ENCODE assay signal across 11 cellular contexts in genomic region chr3:46407976-46408375, GRCh38. TPM values are rescaled to one million over a fixed set of nuclear protein-coding genes. Genes with fewer than 3 reads are reported as not detected.
A peak's percentile ranks its signal among the peaks of the same experiment; 100 is the strongest.
DNase-seq lines count a peak whose midpoint lies in the region; ATAC-seq, FAIRE-seq and TF ChIP-seq lines count a peak whose summit lies in the region.
"Had no signal": no experiment of that assay in that cellular context is flagged by ENCODE, and none has a peak within 500 bp of the region (broad histone marks: within the 10 kb centered on the region; RNA-seq: fewer than 3 reads in every experiment).

No MANE protein-coding gene starts in this region.

- peaks cover 26% of the 10 kb centered on the region for H3K27me3 Mint-ChIP-seq in activated naive CD4-positive, alpha-beta T cell treated with anti-CD3 and anti-CD28 coated beads, Interleukin-2, amount 10 ng/mL, durations not matched to agents 7 days and 5 days
- H3K27me3 Mint-ChIP-seq in central memory CD8-positive, alpha-beta T cell, result no peaks in the 10 kb centered on the region

- H3K4me3 ChIP-seq in mucosa of stomach (ENCODE audit: low read length) (peak overlapping the region; percentile 56), upper lobe of right lung (peak overlapping the region; percentile 52), aorta (ENCODE audit: low read length in 2 of 2) (no peak overlapping the region)

- H3K36me3 ChIP-seq in mucosa of stomach (ENCODE audit: control insufficient read depth, insufficient read depth, low read length) (no peaks in the 10 kb centered on the region), upper lobe of right lung (peaks cover 8% of the 10 kb centered on the region), aorta (ENCODE audit: control insufficient read depth in 1 of 2, insufficient read depth in 2 of 2, low read length in 1 of 2) (no peaks in the 10 kb centered on the region)
- H3K36me3 ChIP-seq: BE2C had no signal

- WGBS in aorta, 2 donors, result 62 to 73% methylated on average over 7 of the region's 7 CpGs

- CTCF ChIA-PET in activated naive CD4-positive, alpha-beta T cell treated with anti-CD3 and anti-CD28 coated beads, Interleukin-2, amount 10 ng/mL, durations not matched to agents 7 days and 5 days (lab: Charles Lee), result interaction anchor here (0.9 to 2.3 kb wide), 5 partner anchors 9 to 199 kb away, joined by 3 to 5 read pairs (median 3); partner anchors contain the start of gene CCR1

- no peak for ATAC-seq in activated naive CD4-positive, alpha-beta T cell treated with anti-CD3 and anti-CD28 coated beads, Interleukin-2, amount 50 U/mL, for 72 hours
- ATAC-seq in central memory CD8-positive, alpha-beta T cell (replicated peaks; ENCODE audit: extremely low read depth, poor library complexity, severe bottlenecking), result no peak
- no peak for ATAC-seq in upper lobe of right lung
- no peak for ATAC-seq in aorta (ENCODE audit: low FRiP score)

- H3K27me3 ChIP-seq in mucosa of stomach (ENCODE audit: control insufficient read depth, insufficient read depth, low read length) (no peaks in the 10 kb centered on the region), upper lobe of right lung (no peaks in the 10 kb centered on the region), aorta (ENCODE audit: control insufficient read depth in 1 of 2, insufficient read depth in 2 of 2, low read length in 1 of 2) (no peaks in the 10 kb centered on the region)
- H3K27me3 ChIP-seq: BE2C had no signal

- TF ChIP-seq POLR2A in GM12891 (IDR thresholded peaks at IDR 0.05; ENCODE audit: low read depth, low read length), result no peak

- no peaks in the 10 kb centered on the region for H3K9me3 ChIP-seq in mucosa of stomach (ENCODE audit: control insufficient read depth, low read length)
- H3K9me3 ChIP-seq in upper lobe of right lung, result no peaks in the 10 kb centered on the region
- H3K9me3 ChIP-seq in aorta (ENCODE audit: control insufficient read depth, low read length), result peaks cover 2% of the 10 kb centered on the region
- H3K9me3 ChIP-seq: BE2C had no signal

- H3K27ac Mint-ChIP-seq in activated naive CD4-positive, alpha-beta T cell treated with anti-CD3 and anti-CD28 coated beads, Interleukin-2, amount 10 ng/mL, durations not matched to agents 7 days and 5 days, result peak overlapping the region; percentile 91
- H3K27ac Mint-ChIP-seq in activated naive CD4-positive, alpha-beta T cell treated with anti-CD3 and anti-CD28 coated beads, Interleukin-2, amount 50 U/mL, for 72 hours, result no peak overlapping the region
- peak overlapping the region; percentile 99 for H3K27ac Mint-ChIP-seq in central memory CD8-positive, alpha-beta T cell (ENCODE audit: low read depth)

- no peak for DNase-seq in activated naive CD4-positive, alpha-beta T cell treated with anti-CD3 and anti-CD28 coated beads, Interleukin-2, amount 10 ng/mL, durations not matched to agents 7 days and 5 days
- DNase-seq in activated naive CD4-positive, alpha-beta T cell treated with anti-CD3 and anti-CD28 coated beads, Interleukin-2, amount 50 U/mL, for 72 hours (ENCODE audit: low spot score in 2 of 2), result no peak
- DNase-seq in central memory CD8-positive, alpha-beta T cell (ENCODE audit: low spot score in 2 of 2), result no peak
- DNase-seq in upper lobe of right lung, result no peak
- no peak for DNase-seq in central memory CD4-positive, alpha-beta T cell
- DNase-seq in aorta, result no peak
- DNase-seq in GM12891 (ENCODE audit: insufficient read length, low spot score), result no peak
- DNase-seq: BE2C, NCI-H2227 treated with DMSO at 0.1 percent for 48 hours had no signal

- peak overlapping the region; percentile 79 for H3K9ac ChIP-seq in mucosa of stomach (ENCODE audit: low read length)

- H3K27ac ChIP-seq in upper lobe of right lung, result peak overlapping the region; percentile 93
- H3K27ac ChIP-seq in aorta (ENCODE audit: low read depth in 1 of 2, low read length in 2 of 2), result no peak overlapping the region

- H3K4me3 Mint-ChIP-seq in activated naive CD4-positive, alpha-beta T cell treated with anti-CD3 and anti-CD28 coated beads, Interleukin-2, amount 10 ng/mL, durations not matched to agents 7 days and 5 days, result peak overlapping the region; percentile 77
- H3K4me3 Mint-ChIP-seq in central memory CD8-positive, alpha-beta T cell, result peak overlapping the region; percentile 86

- peaks cover 2% of the 10 kb centered on the region for H3K9me3 Mint-ChIP-seq in activated naive CD4-positive, alpha-beta T cell treated with anti-CD3 and anti-CD28 coated beads, Interleukin-2, amount 10 ng/mL, durations not matched to agents 7 days and 5 days
- H3K9me3 Mint-ChIP-seq in activated naive CD4-positive, alpha-beta T cell treated with anti-CD3 and anti-CD28 coated beads, Interleukin-2, amount 50 U/mL, for 72 hours, result peaks cover 0 to 4% of the 10 kb centered on the region in 2 donors
- H3K9me3 Mint-ChIP-seq in central memory CD8-positive, alpha-beta T cell, result no peaks in the 10 kb centered on the region

- H3K36me3 Mint-ChIP-seq in activated naive CD4-positive, alpha-beta T cell treated with anti-CD3 and anti-CD28 coated beads, Interleukin-2, amount 10 ng/mL, durations not matched to agents 7 days and 5 days, result peaks cover 21% of the 10 kb centered on the region
- H3K36me3 Mint-ChIP-seq in activated naive CD4-positive, alpha-beta T cell treated with anti-CD3 and anti-CD28 coated beads, Interleukin-2, amount 50 U/mL, for 72 hours, result peaks cover 4 to 7% of the 10 kb centered on the region in 2 donors
- H3K36me3 Mint-ChIP-seq in central memory CD8-positive, alpha-beta T cell (ENCODE audit: insufficient read depth), result peaks cover 2% of the 10 kb centered on the region

- H3K4me1 ChIP-seq in mucosa of stomach (ENCODE audit: control insufficient read depth, insufficient read depth, low read length) (peaks cover 34% of the 10 kb centered on the region), upper lobe of right lung (peaks cover 48% of the 10 kb centered on the region), aorta (ENCODE audit: control insufficient read depth in 1 of 2, insufficient read depth in 2 of 2, low read length in 2 of 2) (no peaks in the 10 kb centered on the region)
- H3K4me1 ChIP-seq: BE2C had no signal

- FAIRE-seq in GM12891 (lab: Jason Lieb, UNC), result no peak

- H3K4me1 Mint-ChIP-seq in activated naive CD4-positive, alpha-beta T cell treated with anti-CD3 and anti-CD28 coated beads, Interleukin-2, amount 10 ng/mL, durations not matched to agents 7 days and 5 days, result peaks cover 48% of the 10 kb centered on the region
- peaks cover 27% of the 10 kb centered on the region for H3K4me1 Mint-ChIP-seq in central memory CD8-positive, alpha-beta T cell

- no peak for TF ChIP-seq CTCF in upper lobe of right lung (IDR thresholded peaks at IDR 0.05)

- intact Hi-C loops in upper lobe of right lung (cut with DNase I), result no loop called here
- intact Hi-C loops in aorta (cut with DNase I), result no loop called here

TF ChIP-seq in GM12891, 5 proteins besides CTCF, POLR2A, EP300 and RAD21:
- no peak for TF ChIP-seq SPI1 (IDR thresholded peaks at IDR 0.05; ENCODE audit: low read depth, low read length)
- no peak for TF ChIP-seq POU2F2 (IDR thresholded peaks at IDR 0.05; ENCODE audit: low read depth, low read length)
- TF ChIP-seq POLR2AphosphoS5 (IDR thresholded peaks at IDR 0.05; ENCODE audit: low read depth, low read length), result no peak
- no peak for TF ChIP-seq TAF1 (IDR thresholded peaks at IDR 0.05; ENCODE audit: low read depth, low read length)
TF ChIP-seq in GM12891: peak in this region for 0.

RNA-seq across cellular contexts. Expression of gene CCRL2, which starts 0.9 kb away (rescaled TPM):
- total RNA-seq in activated naive CD4-positive, alpha-beta T cell treated with anti-CD3 and anti-CD28 coated beads, Interleukin-2, amount 50 U/mL, for 72 hours, result 1 to 10 TPM in 1 of 2 donors, under 1 TPM in 1; 0.72 to 1.4 TPM
- total RNA-seq in upper lobe of right lung (28.5 TPM), aorta (1 to 10 TPM; 3.1 to 5.1 TPM)
- polyA plus RNA-seq in aorta, result 1 to 10 TPM in 1 of 2 donors, under 1 TPM in 1; 0.59 to 1.8 TPM
- polyA plus RNA-seq in GM12891 (2012; ENCODE audit: low read depth, missing spikeins), result 1.6 TPM

RNA-seq across cellular contexts. Expression of gene CCR5, which starts 37.2 kb away (rescaled TPM):
- under 1 TPM in 1 of 2 donors, not detected in 1; 0.25 TPM for total RNA-seq in activated naive CD4-positive, alpha-beta T cell treated with anti-CD3 and anti-CD28 coated beads, Interleukin-2, amount 50 U/mL, for 72 hours
- total RNA-seq in upper lobe of right lung, result 8.7 TPM
- total RNA-seq in aorta, result 1 to 10 TPM; 4.1 to 5.7 TPM
- 1 to 10 TPM in 1 of 2 donors, under 1 TPM in 1; 0.05 to 2.1 TPM for polyA plus RNA-seq in aorta
- 0.08 TPM for polyA plus RNA-seq in GM12891 (2012; ENCODE audit: low read depth, missing spikeins)
- total RNA-seq: pulmonary artery endothelial cell had no signal

RNA-seq across cellular contexts. Expression of gene CCR2, which starts 54.1 kb away (rescaled TPM):
- under 1 TPM in 1 of 2 donors, not detected in 1; 0.19 TPM for total RNA-seq in activated naive CD4-positive, alpha-beta T cell treated with anti-CD3 and anti-CD28 coated beads, Interleukin-2, amount 50 U/mL, for 72 hours
- total RNA-seq in upper lobe of right lung (17.8 TPM), aorta (1 to 10 TPM; 2.8 to 6.2 TPM)
- polyA plus RNA-seq in aorta, result under 1 TPM in 1 of 2 donors, not detected in 1; 0.18 TPM
- polyA plus RNA-seq in GM12891 (2012; ENCODE audit: low read depth, missing spikeins), result not detected
- total RNA-seq: pulmonary artery endothelial cell had no signal

RNA-seq across cellular contexts. Expression of gene LTF, which starts 56.7 kb away (rescaled TPM):
- not detected for total RNA-seq in activated naive CD4-positive, alpha-beta T cell treated with anti-CD3 and anti-CD28 coated beads, Interleukin-2, amount 50 U/mL, for 72 hours
- 14.3 TPM for total RNA-seq in upper lobe of right lung
- total RNA-seq in aorta, result 1 to 10 TPM; 3.2 to 5.5 TPM
- under 1 TPM; 0.13 to 0.59 TPM for polyA plus RNA-seq in aorta
- polyA plus RNA-seq in GM12891 (2012; ENCODE audit: low read depth, missing spikeins), result not detected
- total RNA-seq: pulmonary artery endothelial cell had no signal

Comparison
In these comparisons a context has a peak if more than half of its experiments do, and no peak if none do; other contexts are left out.
1. H3K27ac Mint-ChIP-seq: peak in activated naive CD4-positive, alpha-beta T cell treated with anti-CD3 and anti-CD28 coated beads, Interleukin-2, amount 10 ng/mL, durations not matched to agents 7 days and 5 days (single experiment) and central memory CD8-positive, alpha-beta T cell (single experiment); none in activated naive CD4-positive, alpha-beta T cell treated with anti-CD3 and anti-CD28 coated beads, Interleukin-2, amount 50 U/mL, for 72 hours (0 of 2).
2. H3K4me3 ChIP-seq: peak in mucosa of stomach (single experiment) and upper lobe of right lung (single experiment); none in aorta (0 of 2).